In the genomic region with DNA sequence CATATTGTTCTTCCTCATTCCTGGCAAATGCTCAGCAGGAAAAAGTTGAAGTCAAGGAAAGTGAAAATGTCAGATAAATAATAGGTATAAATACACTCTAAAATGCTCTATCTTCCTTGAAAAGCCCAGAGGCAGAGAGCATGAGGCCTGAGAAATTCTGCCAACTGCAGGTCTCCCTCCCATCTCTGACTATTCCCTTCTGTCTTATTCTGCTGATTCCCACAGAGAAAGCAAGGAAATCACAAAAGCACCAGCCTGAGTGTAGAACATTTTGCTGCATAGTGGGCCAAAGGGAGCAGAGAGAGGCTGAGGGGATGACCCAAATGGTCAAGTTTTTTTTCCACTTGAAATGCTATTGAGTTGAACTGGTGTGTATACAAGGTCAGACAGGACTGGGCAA, we compare ENCODE assay signal across 32 cellular contexts. TPM values are rescaled to one million over a fixed set of nuclear protein-coding genes. Genes with fewer than 3 reads are reported as not detected.
"Had no signal": no experiment of that assay in that cellular context is flagged by ENCODE, and none has a peak within 500 bp of the region (broad histone marks: within the 10 kb centered on the region; RNA-seq: fewer than 3 reads in every experiment).

No MANE protein-coding gene starts in this region.

- H3K36me3 Mint-ChIP-seq: activated CD8-positive, alpha-beta memory T cell treated with anti-CD3 and anti-CD28 coated beads, Interleukin-2, amount 10 ng/mL, durations not matched to agents 7 days and 5 days; activated naive CD4-positive, alpha-beta T cell treated with anti-CD3 and anti-CD28 coated beads, Interleukin-2, amount 10 ng/mL, durations not matched to agents 7 days and 5 days; activated naive CD4-positive, alpha-beta T cell treated with anti-CD3 and anti-CD28 coated beads, Interleukin-2, amount 50 U/mL, for 24 hours; activated naive CD8-positive, alpha-beta T cell; activated naive CD8-positive, alpha-beta T cell treated with anti-CD3 and anti-CD28 coated beads, Interleukin-2, amount 10 ng/mL, durations not matched to agents 7 days and 5 days had no signal

- DNase-seq: activated B cell treated with CpG ODN at 0.5 μM for 24 hours; activated CD4-positive, alpha-beta memory T cell treated with anti-CD3 and anti-CD28 coated beads, Interleukin-2, amount 10 ng/mL, durations not matched to agents 7 days and 5 days; activated CD4-positive, alpha-beta T cell treated with anti-CD3 and anti-CD28 coated beads for 4 hours; activated CD4-positive, alpha-beta T cell treated with anti-CD3 and anti-CD28 coated beads, Interleukin-2, amount 10 ng/mL, durations not matched to agents 24 days and 14 days; activated CD4-positive, alpha-beta T cell treated with anti-CD3 and anti-CD28 coated beads, Interleukin-2, amount 50 U/mL, for 48 hours; activated CD4-positive, CD25-positive, alpha-beta regulatory T cell treated with anti-CD3 and anti-CD28 coated beads, Interleukin-2, amount 50 U/mL, for 72 hours; activated CD8-positive, alpha-beta memory T cell treated with anti-CD3 and anti-CD28 coated beads for 24 hours; activated CD8-positive, alpha-beta memory T cell treated with anti-CD3 and anti-CD28 coated beads, Interleukin-2, amount 10 ng/mL, durations not matched to agents 7 days and 5 days; activated CD8-positive, alpha-beta T cell treated with anti-CD3 and anti-CD28 coated beads, Interleukin-2, amount 10 ng/mL, durations not matched to agents 7 days and 5 days; activated effector memory CD4-positive, alpha-beta T cell treated with Interleukin-2 at 50 U/mL for 16 hours; activated gamma-delta T cell; activated naive CD4-positive, alpha-beta T cell treated with anti-CD3 and anti-CD28 coated beads, Interleukin-2, amount 10 ng/mL, durations not matched to agents 7 days and 5 days; activated naive CD4-positive, alpha-beta T cell treated with Interleukin-2 at 50 U/mL for 16 hours; activated naive CD8-positive, alpha-beta T cell treated with anti-CD3 and anti-CD28 coated beads, Interleukin-2, amount 10 ng/mL, durations not matched to agents 7 days and 5 days; activated naive CD8-positive, alpha-beta T cell treated with anti-CD3 and anti-CD28 coated beads, Interleukin-2, amount 50 U/mL, for 24 hours; activated T-cell treated with anti-CD3 and anti-CD28 coated beads, Interleukin-2, amount 50 U/mL, for 24 hours; activated T-cell treated with anti-CD3 and anti-CD28 coated beads, Interleukin-2, amount 50 U/mL, for 48 hours; amygdala; anterior cingulate cortex; body of pancreas; brain microvascular endothelial cell; central memory CD4-positive, alpha-beta T cell; cerebellar nuclear complex; SW 1271; T-helper 1 cell; T-helper 2 cell; T-helper 9 cell had no signal

- H3K4me1 Mint-ChIP-seq: activated B cell treated with CpG ODN at 0.5 μM for 24 hours; activated CD4-positive, alpha-beta memory T cell treated with anti-CD3 and anti-CD28 coated beads, Interleukin-2, amount 10 ng/mL, durations not matched to agents 7 days and 5 days; activated CD4-positive, alpha-beta T cell treated with anti-CD3 and anti-CD28 coated beads, Interleukin-2, amount 10 ng/mL, durations not matched to agents 24 days and 14 days; activated CD8-positive, alpha-beta memory T cell treated with anti-CD3 and anti-CD28 coated beads, Interleukin-2, amount 10 ng/mL, durations not matched to agents 7 days and 5 days; activated naive CD4-positive, alpha-beta T cell treated with anti-CD3 and anti-CD28 coated beads, Interleukin-2, amount 10 ng/mL, durations not matched to agents 7 days and 5 days; activated naive CD4-positive, alpha-beta T cell treated with anti-CD3 and anti-CD28 coated beads, Interleukin-2, amount 50 U/mL, for 24 hours; activated naive CD8-positive, alpha-beta T cell treated with anti-CD3 and anti-CD28 coated beads, Interleukin-2, amount 10 ng/mL, durations not matched to agents 7 days and 5 days; activated naive CD8-positive, alpha-beta T cell treated with anti-CD3 and anti-CD28 coated beads, Interleukin-2, amount 50 U/mL, for 24 hours had no signal

- H3K9me3 Mint-ChIP-seq: activated B cell treated with CpG ODN at 0.5 μM for 24 hours; activated CD4-positive, alpha-beta memory T cell treated with anti-CD3 and anti-CD28 coated beads, Interleukin-2, amount 10 ng/mL, durations not matched to agents 7 days and 5 days; activated CD4-positive, alpha-beta T cell treated with anti-CD3 and anti-CD28 coated beads, Interleukin-2, amount 10 ng/mL, durations not matched to agents 24 days and 14 days; activated naive CD4-positive, alpha-beta T cell treated with anti-CD3 and anti-CD28 coated beads, Interleukin-2, amount 10 ng/mL, durations not matched to agents 7 days and 5 days; activated naive CD8-positive, alpha-beta T cell treated with anti-CD3 and anti-CD28 coated beads, Interleukin-2, amount 10 ng/mL, durations not matched to agents 7 days and 5 days; activated naive CD8-positive, alpha-beta T cell treated with anti-CD3 and anti-CD28 coated beads, Interleukin-2, amount 50 U/mL, for 24 hours; activated T-cell treated with anti-CD3 and anti-CD28 coated beads, Interleukin-2, amount 50 U/mL, for 24 hours; activated T-helper 2 cell treated with anti-CD3 and anti-CD28 coated beads, Interferon-gamma antibody, Interleukin-2, Interleukin-4, amounts not matched to agents 10 μg/mL and 5 μg/mL and 100 μg/mL, durations not matched to agents 14 hours and 24 hours and 36 hours; T-helper 1 cell treated with Interleukin-12 subunit alpha and Interleukin-12 subunit beta and Interleukin-4 antibody, amounts not matched to agents 30 μg/mL and 1 μg/mL, for 36 hours; T-helper 2 cell treated with Interferon-gamma antibody and Interleukin-4, amounts not matched to agents 5 μg/mL and 100 μg/mL, for 36 hours had no signal

- H3K4me3 Mint-ChIP-seq: activated B cell treated with CpG ODN at 0.5 μM for 24 hours; activated CD4-positive, alpha-beta memory T cell treated with anti-CD3 and anti-CD28 coated beads, Interleukin-2, amount 10 ng/mL, durations not matched to agents 7 days and 5 days; activated CD4-positive, alpha-beta T cell treated with anti-CD3 and anti-CD28 coated beads, Interleukin-2, amount 10 ng/mL, durations not matched to agents 24 days and 14 days; activated CD8-positive, alpha-beta memory T cell treated with anti-CD3 and anti-CD28 coated beads, Interleukin-2, amount 10 ng/mL, durations not matched to agents 7 days and 5 days; activated CD8-positive, alpha-beta T cell treated with anti-CD3 and anti-CD28 coated beads, Interleukin-2, amount 10 ng/mL, durations not matched to agents 7 days and 5 days; activated naive CD4-positive, alpha-beta T cell treated with anti-CD3 and anti-CD28 coated beads, Interleukin-2, amount 10 ng/mL, durations not matched to agents 7 days and 5 days; activated naive CD4-positive, alpha-beta T cell treated with anti-CD3 and anti-CD28 coated beads, Interleukin-2, amount 50 U/mL, for 24 hours; activated naive CD8-positive, alpha-beta T cell; activated naive CD8-positive, alpha-beta T cell treated with anti-CD3 and anti-CD28 coated beads, Interleukin-2, amount 10 ng/mL, durations not matched to agents 7 days and 5 days; activated naive CD8-positive, alpha-beta T cell treated with anti-CD3 and anti-CD28 coated beads, Interleukin-2, amount 50 U/mL, for 24 hours; activated T-cell treated with anti-CD3 and anti-CD28 coated beads, Interleukin-2, amount 50 U/mL, for 24 hours; T-helper 1 cell treated with Interleukin-12 subunit alpha and Interleukin-12 subunit beta and Interleukin-4 antibody, amounts not matched to agents 30 μg/mL and 1 μg/mL, for 36 hours; T-helper 2 cell treated with Interferon-gamma antibody and Interleukin-4, amounts not matched to agents 5 μg/mL and 100 μg/mL, for 36 hours had no signal

- H3K27ac Mint-ChIP-seq: activated B cell treated with CpG ODN at 0.5 μM for 24 hours; activated CD4-positive, alpha-beta memory T cell treated with anti-CD3 and anti-CD28 coated beads, Interleukin-2, amount 10 ng/mL, durations not matched to agents 7 days and 5 days; activated CD4-positive, alpha-beta T cell treated with anti-CD3 and anti-CD28 coated beads, Interleukin-2, amount 10 ng/mL, durations not matched to agents 24 days and 14 days; activated CD8-positive, alpha-beta memory T cell treated with anti-CD3 and anti-CD28 coated beads, Interleukin-2, amount 10 ng/mL, durations not matched to agents 7 days and 5 days; activated CD8-positive, alpha-beta T cell treated with anti-CD3 and anti-CD28 coated beads, Interleukin-2, amount 10 ng/mL, durations not matched to agents 7 days and 5 days; activated naive CD4-positive, alpha-beta T cell treated with anti-CD3 and anti-CD28 coated beads, Interleukin-2, amount 10 ng/mL, durations not matched to agents 7 days and 5 days; activated naive CD4-positive, alpha-beta T cell treated with anti-CD3 and anti-CD28 coated beads, Interleukin-2, amount 50 U/mL, for 24 hours; activated naive CD8-positive, alpha-beta T cell; activated naive CD8-positive, alpha-beta T cell treated with anti-CD3 and anti-CD28 coated beads, Interleukin-2, amount 10 ng/mL, durations not matched to agents 7 days and 5 days; activated naive CD8-positive, alpha-beta T cell treated with anti-CD3 and anti-CD28 coated beads, Interleukin-2, amount 50 U/mL, for 24 hours; activated T-cell treated with anti-CD3 and anti-CD28 coated beads, Interleukin-2, amount 50 U/mL, for 24 hours; activated T-helper 2 cell treated with anti-CD3 and anti-CD28 coated beads, Interferon-gamma antibody, Interleukin-2, Interleukin-4, amounts not matched to agents 10 μg/mL and 5 μg/mL and 100 μg/mL, durations not matched to agents 14 hours and 24 hours and 36 hours; T-helper 1 cell treated with Interleukin-12 subunit alpha and Interleukin-12 subunit beta and Interleukin-4 antibody, amounts not matched to agents 30 μg/mL and 1 μg/mL, for 36 hours; T-helper 2 cell treated with Interferon-gamma antibody and Interleukin-4, amounts not matched to agents 5 μg/mL and 100 μg/mL, for 36 hours had no signal

- ATAC-seq: activated CD8-positive, alpha-beta memory T cell treated with anti-CD3 and anti-CD28 coated beads, Interleukin-2, amount 10 ng/mL, durations not matched to agents 7 days and 5 days; activated CD8-positive, alpha-beta T cell treated with anti-CD3 and anti-CD28 coated beads, Interleukin-2, amount 10 ng/mL, durations not matched to agents 7 days and 5 days; activated naive CD8-positive, alpha-beta T cell treated with anti-CD3 and anti-CD28 coated beads, Interleukin-2, amount 50 U/mL, for 24 hours; body of pancreas had no signal

RNA-seq across cellular contexts. Expression of a gene that starts 12.4 kb away (rescaled TPM):
- total RNA-seq: activated CD4-positive, alpha-beta memory T cell treated with anti-CD3 and anti-CD28 coated beads, Interleukin-2, amount 10 ng/mL, durations not matched to agents 7 days and 5 days; activated CD4-positive, alpha-beta T cell treated with anti-CD3 and anti-CD28 coated beads, Interleukin-2, amount 10 ng/mL, durations not matched to agents 24 days and 14 days; activated CD8-positive, alpha-beta memory T cell treated with anti-CD3 and anti-CD28 coated beads, Interleukin-2, amount 10 ng/mL, durations not matched to agents 7 days and 5 days; activated T-helper 2 cell treated with anti-CD3 and anti-CD28 coated beads, Interferon-gamma antibody, Interleukin-2, Interleukin-4, amounts not matched to agents 10 μg/mL and 5 μg/mL and 100 μg/mL, durations not matched to agents 14 hours and 24 hours and 36 hours had no signal
